Comparison of ENCODE assay signal across 9 cellular contexts in the genomic region with DNA sequence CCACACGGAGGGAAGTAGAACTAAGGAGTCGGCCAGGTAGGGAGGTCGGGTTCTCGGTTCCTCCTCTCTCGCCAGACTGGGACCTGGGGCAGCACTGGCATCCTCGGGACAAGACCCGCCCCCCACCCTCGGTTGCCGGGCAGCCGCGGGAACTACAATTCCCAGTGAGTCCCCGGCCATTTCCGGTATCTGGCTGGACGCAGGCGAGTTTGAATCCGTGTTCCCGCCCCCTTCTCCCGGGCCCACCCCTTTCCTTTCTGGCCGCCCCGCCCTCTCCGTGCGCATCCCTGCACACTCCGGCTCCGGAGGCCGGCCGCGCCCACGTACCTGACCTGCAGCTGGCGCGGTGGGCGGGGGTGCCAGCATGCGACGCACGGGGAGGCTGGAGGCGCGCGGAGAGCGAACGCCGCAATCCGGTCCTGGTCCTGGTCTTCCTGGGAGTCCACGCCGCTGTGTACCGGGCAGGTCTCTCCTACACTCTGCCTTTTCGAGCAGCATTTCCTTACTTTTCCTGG. TPM values are rescaled to one million over a fixed set of nuclear protein-coding genes. Genes with fewer than 3 reads are reported as not detected.
A peak's percentile ranks its signal among the peaks of the same experiment; 100 is the strongest.
DNase-seq lines count a peak whose midpoint lies in the region; ATAC-seq, FAIRE-seq and TF ChIP-seq lines count a peak whose summit lies in the region.
"Had no signal": no experiment of that assay in that cellular context is flagged by ENCODE, and none has a peak within 500 bp of the region (broad histone marks: within the 10 kb centered on the region; RNA-seq: fewer than 3 reads in every experiment).

No MANE protein-coding gene starts in this region.

- H3K4me3 ChIP-seq in adrenal gland, result peak overlapping the region in 3 of 4 donors; percentile 11 to 51 (median 26)
- peak overlapping the region; percentile 35 to 94 (median 68) for H3K4me3 ChIP-seq in heart left ventricle
- H3K4me3 ChIP-seq in trophoblast cell (ENCODE audit: low read depth, low read length), result peak overlapping the region; percentile 84

- H3K4me1 ChIP-seq in adrenal gland (replicated peaks in 1 of 2) (peaks cover 0 to 7% of the 10 kb centered on the region in 2 donors), heart left ventricle (peaks cover 0 to 20% (median 3%) of the 10 kb centered on the region in 12 donors), trophoblast cell (ENCODE audit: control insufficient read depth in 1 of 2, insufficient read depth in 2 of 2, low read length in 2 of 2) (peaks cover 0 to 10% of the 10 kb centered on the region in 2 experiments)

- peak overlapping the region; percentile 62 for H2BK120ac ChIP-seq in trophoblast cell (ENCODE audit: insufficient read depth, low read length, poor library complexity)

- peaks cover 4% of the 10 kb centered on the region for H3K79me1 ChIP-seq in trophoblast cell (ENCODE audit: low read length)

- TF ChIP-seq POLR2A in adrenal gland (IDR thresholded peaks at IDR 0.05) (no peak), heart left ventricle (IDR thresholded peaks at IDR 0.05) (peak; percentile 56 to 59)

- H4K12ac ChIP-seq in trophoblast cell (ENCODE audit: low read depth, low read length), result peak overlapping the region; percentile 51

- H3K79me2 ChIP-seq in trophoblast cell (ENCODE audit: control insufficient read depth, insufficient read depth, low read length, poor library complexity), result peaks cover 2% of the 10 kb centered on the region

- 0 to 50% (median 22%) methylated on average over 2 to 45 of the region's 45 CpGs for WGBS in adrenal gland, 4 donors
- WGBS in heart left ventricle, 4 donors, result 0 to 49% (median 18%) methylated on average over 42 to 45 of the region's 45 CpGs
- no CpG with 5 or more reads among the region's 45 CpGs for WGBS in trophoblast cell (ENCODE audit: extremely low coverage, insufficient coverage, insufficient read length)

- peak overlapping the region; percentile 99 for H3K4me2 ChIP-seq in trophoblast cell (ENCODE audit: low read length)

- H3K18ac ChIP-seq in trophoblast cell (ENCODE audit: low read length), result no peak overlapping the region

- intact Hi-C loops in adrenal gland (cut with DNase I) (no loop called here), heart left ventricle (cut with DNase I) (loop anchor here in 5 of 10 donors (5.0 to 10.0 kb wide), 5 partner anchors 140 to 240 kb away; a partner anchor contains a TSS)

- H3K23ac ChIP-seq in trophoblast cell (ENCODE audit: low read length), result no peak overlapping the region

- no peak overlapping the region for H3K4ac ChIP-seq in trophoblast cell (ENCODE audit: low read depth, low read length)

- ATAC-seq in HG02571 (IDR thresholded peaks at IDR 0.05; ENCODE audit: unreplicated experiment) (peak; percentile 65), heart left ventricle (peak; percentile 87 to 96 (median 92))

- H3K14ac ChIP-seq in trophoblast cell (ENCODE audit: low read length), result peak overlapping the region; percentile 74

- no peak overlapping the region for H3K9ac ChIP-seq in trophoblast cell (ENCODE audit: low read length)

- H3K9me3 ChIP-seq in adrenal gland (replicated peaks in 1 of 3) (no peaks in the 10 kb centered on the region), heart left ventricle (no peaks in the 10 kb centered on the region), trophoblast cell (ENCODE audit: insufficient read depth, low read depth, low read length) (no peaks in the 10 kb centered on the region)

- H3K27me3 ChIP-seq in adrenal gland, result peaks cover 4% of the 10 kb centered on the region
- peaks cover 0 to 18% (median 0%) of the 10 kb centered on the region in 9 donors for H3K27me3 ChIP-seq in heart left ventricle
- H3K27me3 ChIP-seq in trophoblast cell (ENCODE audit: insufficient read depth, low read length), result no peaks in the 10 kb centered on the region

- H2AK5ac ChIP-seq in trophoblast cell (ENCODE audit: low read length), result no peak overlapping the region

- FAIRE-seq in urothelium cell line (lab: Jason Lieb, UNC), result no peak

- H3K27ac ChIP-seq in adrenal gland, result peak overlapping the region in 3 of 5 donors; percentile 51 to 69 (median 56)
- H3K27ac ChIP-seq in heart left ventricle, result peak overlapping the region; percentile 53 to 97 (median 83)
- H3K27ac ChIP-seq in trophoblast cell (ENCODE audit: low read depth, low read length), result no peak overlapping the region

- H2AFZ ChIP-seq in trophoblast cell (ENCODE audit: insufficient read depth, low read length, poor library complexity), result peak overlapping the region; percentile 97

- H2BK12ac ChIP-seq in trophoblast cell (ENCODE audit: low read length), result no peak overlapping the region

- peak; percentile 31 for DNase-seq in GM04504 (ENCODE audit: low read depth)
- peak; percentile 79 for DNase-seq in NCI-H1092 treated with DMSO at 0.1 percent for 48 hours (lab: John Stamatoyannopoulos, UW)
- peak; percentile 51 for DNase-seq in SKM-1 treated with dmso at 0.1 percent for 144 hours (lab: John Stamatoyannopoulos, UW; ENCODE audit: unreplicated experiment)
- DNase-seq in adrenal gland, result peak; percentile 82 to 92 (median 88)
- peak; percentile 88 to 92 (median 90) for DNase-seq in heart left ventricle
- DNase-seq in trophoblast cell, result peak; percentile 66 to 78
- peak; percentile 93 for DNase-seq in urothelium cell line (ENCODE audit: low spot score)

- TF ChIP-seq CTCF in adrenal gland (IDR thresholded peaks at IDR 0.05) (no peak), heart left ventricle (IDR thresholded peaks at IDR 0.05) (no peak)

- peak overlapping the region; percentile 60 for H4K91ac ChIP-seq in trophoblast cell (ENCODE audit: low read depth, low read length)

- H2BK5ac ChIP-seq in trophoblast cell (ENCODE audit: low read depth, low read length, poor library complexity), result no peak overlapping the region

- H4K8ac ChIP-seq in trophoblast cell (ENCODE audit: low read depth, low read length), result peak overlapping the region; percentile 91

- no peaks in the 10 kb centered on the region for H3K36me3 ChIP-seq in adrenal gland (replicated peaks in 1 of 2)
- H3K36me3 ChIP-seq in heart left ventricle, result no peaks in the 10 kb centered on the region
- H3K36me3 ChIP-seq in trophoblast cell (ENCODE audit: control insufficient read depth in 1 of 2, insufficient read depth in 2 of 2, low read length in 2 of 2), result no peaks in the 10 kb centered on the region

RNA-seq across cellular contexts. Expression of a gene that starts 10.2 kb away (rescaled TPM):
- total RNA-seq in adrenal gland (10 to 100 TPM in 4 of 8 donors, 1 to 10 TPM in 4; 6.0 to 33.7 (median 9.7) TPM), heart left ventricle (10 to 100 TPM in 5 of 9 donors, 1 to 10 TPM in 4; 6.8 to 14.8 (median 10.3) TPM)
- polyA plus RNA-seq in adrenal gland (1 to 10 TPM; 5.5 to 8.8 (median 5.6) TPM), heart left ventricle (1 to 10 TPM; 6.1 to 9.1 TPM)
- polyA plus RNA-seq in trophoblast cell (2013), result 18.6 and 22.7 TPM in 2 replicates

RNA-seq across cellular contexts. Expression of a gene that starts 11.3 kb away (rescaled TPM):
- not detected for total RNA-seq in adrenal gland
- polyA plus RNA-seq in adrenal gland, result under 1 TPM in 1 of 3 donors, not detected in 2; 0.05 TPM
- total RNA-seq in heart left ventricle, result not detected
- polyA plus RNA-seq in heart left ventricle, result not detected
- 0.47 and 0.57 TPM in 2 replicates for polyA plus RNA-seq in trophoblast cell (2013)
- total RNA-seq: subcutaneous adipose tissue had no signal

Comparison
In these comparisons a context has a peak if more than half of its experiments do, and no peak if none do; other contexts are left out.
1. DNase-seq: peak in every context shown above with its lines; median percentile 93 in urothelium cell line; 90 in heart left ventricle; 88 in adrenal gland; 79 in NCI-H1092 treated with DMSO at 0.1 percent for 48 hours; 72 in trophoblast cell; 51 in SKM-1 treated with dmso at 0.1 percent for 144 hours; 31 in GM04504.
2. H3K4me3 ChIP-seq: peak in every context shown above with its lines; median percentile 84 in trophoblast cell; 68 in heart left ventricle; 26 in adrenal gland.
3. POLR2A ChIP-seq: peak in heart left ventricle (2 of 2); none in adrenal gland (0 of 2).